ENCODE assay signal across 8 cellular contexts in the genomic region with DNA sequence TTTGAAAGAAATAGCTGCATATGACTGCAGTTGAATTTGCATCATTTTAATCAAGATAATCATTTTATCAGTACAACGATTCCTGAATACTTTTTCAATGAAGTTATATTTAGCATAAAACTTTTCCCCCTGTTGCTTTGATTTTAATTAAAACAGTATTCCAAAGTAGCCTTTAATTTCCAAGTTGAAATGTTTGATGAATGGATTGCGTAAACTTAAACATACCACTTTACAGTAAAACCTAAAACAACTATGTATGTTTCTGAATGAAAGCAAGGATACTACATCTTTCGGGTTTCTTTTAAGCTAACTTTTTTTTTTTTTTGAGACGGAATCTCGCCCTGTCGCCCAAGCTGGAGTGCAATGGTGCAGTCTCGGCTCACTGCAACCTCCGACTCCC. TPM values are rescaled to one million over a fixed set of nuclear protein-coding genes. Genes with fewer than 3 reads are reported as not detected.
DNase-seq lines count a peak whose midpoint lies in the region; ATAC-seq and TF ChIP-seq lines count a peak whose summit lies in the region.

No MANE protein-coding gene starts in this region.

- H3K4me3 ChIP-seq in H7 (ENCODE audit: insufficient read depth, low read depth, low read length), result peak overlapping the region; percentile 68
- H3K4me3 ChIP-seq in WI38 (ENCODE audit: low read depth, low read length), result peak overlapping the region; percentile 82
- H3K4me3 ChIP-seq in gastroesophageal sphincter, result peak overlapping the region; percentile 79 to 86
- H3K4me3 ChIP-seq in skeletal muscle satellite cell (ENCODE audit: low read length), result peak overlapping the region; percentile 87

- H3K9me3 ChIP-seq in gastroesophageal sphincter (no peaks in the 10 kb centered on the region), skeletal muscle satellite cell (replicated peaks; ENCODE audit: low read length) (no peaks in the 10 kb centered on the region)

- peak overlapping the region in 3 of 4 donors; percentile 89 to 91 (median 91) for H3K27ac ChIP-seq in gastroesophageal sphincter

- H3K4me2 ChIP-seq in skeletal muscle satellite cell (ENCODE audit: low read length), result peak overlapping the region; percentile 83

- no peak for TF ChIP-seq POLR2A in gastroesophageal sphincter (IDR thresholded peaks at IDR 0.05)

- no peak for DNase-seq in H7
- DNase-seq in amniotic stem cell (lab: John Stamatoyannopoulos, UW), result no peak
- DNase-seq in DMS53 (lab: John Stamatoyannopoulos, UW), result no peak
- no peak for DNase-seq in activated CD4-positive, alpha-beta T cell treated with anti-CD3 and anti-CD28 coated beads for 4 hours

- no peak for ATAC-seq in gastroesophageal sphincter
- ATAC-seq in HG03460 (IDR thresholded peaks at IDR 0.05; ENCODE audit: unreplicated experiment), result no peak

- TF ChIP-seq CTCF in WI38 (IDR thresholded peaks at IDR 0.05; ENCODE audit: low read depth, low read length) (no peak), gastroesophageal sphincter (IDR thresholded peaks at IDR 0.05) (no peak)

- peaks cover 0 to 36% (median 11%) of the 10 kb centered on the region in 3 donors for H3K4me1 ChIP-seq in gastroesophageal sphincter
- H3K4me1 ChIP-seq in skeletal muscle satellite cell (ENCODE audit: control insufficient read depth, insufficient read depth, low read length), result peaks cover 17% of the 10 kb centered on the region

- no peaks in the 10 kb centered on the region for H3K27me3 ChIP-seq in H7 (ENCODE audit: control insufficient read depth, insufficient read depth, low read length)
- no peaks in the 10 kb centered on the region for H3K27me3 ChIP-seq in gastroesophageal sphincter
- no peaks in the 10 kb centered on the region for H3K27me3 ChIP-seq in skeletal muscle satellite cell (ENCODE audit: control insufficient read depth, insufficient read depth, low read length)

- H3K9ac ChIP-seq in skeletal muscle satellite cell (ENCODE audit: low read depth, low read length), result peak overlapping the region; percentile 82

- no peak for TF ChIP-seq EP300 in gastroesophageal sphincter (IDR thresholded peaks at IDR 0.05)

- 71 to 76% methylated on average over 7 to 8 of the region's 8 CpGs for WGBS in gastroesophageal sphincter (ENCODE audit: low coverage in 1 of 2), 2 donors

- H3K36me3 ChIP-seq in H7 (replicated peaks; ENCODE audit: control insufficient read depth, insufficient read depth, low read length) (no peaks in the 10 kb centered on the region), gastroesophageal sphincter (peaks cover 0 to 9% of the 10 kb centered on the region in 2 donors), skeletal muscle satellite cell (ENCODE audit: insufficient read depth, low read length) (no peaks in the 10 kb centered on the region)

RNA-seq across cellular contexts. Expression of gene SPAST, which starts 1.4 kb away (rescaled TPM):
- 22.7 and 31.6 TPM in 2 replicates for total RNA-seq in H7 (2014; rRNA removed; shearing (Covaris generic))
- total RNA-seq in gastroesophageal sphincter, result 10 to 100 TPM; 14.7 to 24.6 (median 15.6) TPM
- total RNA-seq in skeletal muscle satellite cell (2012; rRNA removed), result 12.5 and 14.4 TPM in 2 replicates

RNA-seq across cellular contexts. Expression of gene DPY30, which starts 25.1 kb away (rescaled TPM):
- total RNA-seq in H7 (2014; rRNA removed; shearing (Covaris generic)), result 86.0 and 122 TPM in 2 replicates
- 10 to 100 TPM; 53.4 to 88.1 (median 70.2) TPM for total RNA-seq in gastroesophageal sphincter
- 56.4 and 56.8 TPM in 2 replicates for total RNA-seq in skeletal muscle satellite cell (2012; rRNA removed)

RNA-seq across cellular contexts. Expression of gene MEMO1, which starts 53.9 kb away (rescaled TPM):
- 48.6 and 54.2 TPM in 2 replicates for total RNA-seq in H7 (2014; rRNA removed; shearing (Covaris generic))
- total RNA-seq in gastroesophageal sphincter, result 10 to 100 TPM; 24.4 to 42.2 (median 30.9) TPM
- 50.4 and 58.5 TPM in 2 replicates for total RNA-seq in skeletal muscle satellite cell (2012; rRNA removed)
